In genomic region chr19:35592226-35592625, GRCh38 we compare ENCODE assay signal across 8 cellular contexts. TPM values are rescaled to one million over a fixed set of nuclear protein-coding genes. Genes with fewer than 3 reads are reported as not detected.
DNase-seq lines count a peak whose midpoint lies in the region; ATAC-seq and TF ChIP-seq lines count a peak whose summit lies in the region.

No MANE protein-coding gene starts in this region.

- H3K4me2 ChIP-seq in osteoblast (ENCODE audit: insufficient read depth, low read length), result no peak overlapping the region

- no peak overlapping the region for H2AFZ ChIP-seq in osteoblast (ENCODE audit: low read length)

- H3K27ac ChIP-seq in osteoblast (ENCODE audit: low read depth, low read length), result no peak overlapping the region
- no peak overlapping the region for H3K27ac ChIP-seq in RWPE1

- POLR2A ChIA-PET in RWPE1 (lab: Yijun Ruan, JAX; ENCODE audit: low non-redundant PET), result no interaction called here

- no peaks in the 10 kb centered on the region for H3K4me1 ChIP-seq in osteoblast (ENCODE audit: insufficient read depth, low read length)

- H3K79me2 ChIP-seq in osteoblast (ENCODE audit: insufficient read depth, low read length), result no peaks in the 10 kb centered on the region

- H4K20me1 ChIP-seq in osteoblast (ENCODE audit: insufficient read depth, low read length), result no peaks in the 10 kb centered on the region

- no peak overlapping the region for H3K4me3 ChIP-seq in GM06990 (replicated peaks; ENCODE audit: low read depth, low read length)
- H3K4me3 ChIP-seq in osteoblast (ENCODE audit: insufficient read depth, low read length), result no peak overlapping the region

- no peak for ATAC-seq in GM19023 (IDR thresholded peaks at IDR 0.05; ENCODE audit: unreplicated experiment)
- ATAC-seq in HG03442 (IDR thresholded peaks at IDR 0.05; ENCODE audit: unreplicated experiment), result no peak

- TF ChIP-seq CTCF in GM06990 (IDR thresholded peaks at IDR 0.05; ENCODE audit: insufficient read depth, low read length, poor library complexity, severe bottlenecking) (peak; percentile 65), osteoblast (IDR thresholded peaks at IDR 0.05; ENCODE audit: extremely low read depth, low read depth, low read length) (peak; percentile 62), RWPE1 (conservative IDR thresholded peaks at IDR 0.05; ENCODE audit: low read depth) (no peak)

- DNase-seq in AG08396 (ENCODE audit: low spot score), result peak; percentile 43
- DNase-seq in GM06990 (ENCODE audit: extremely low read depth, insufficient read length), result no peak
- peak; percentile 12 for DNase-seq in NCI-H460 (ENCODE audit: extremely low read depth, low read depth)
- peak; percentile 47 to 61 for DNase-seq in dermis microvascular lymphatic vessel endothelial cell (ENCODE audit: low read depth in 2 of 2)
- peak; percentile 66 for DNase-seq in osteoblast (ENCODE audit: insufficient read length, low spot score, missing footprints)
- DNase-seq in RWPE1 (ENCODE audit: low spot score), result no peak

- H3K9me3 ChIP-seq in osteoblast (ENCODE audit: low read depth, low read length), result no peaks in the 10 kb centered on the region

- H3K36me3 ChIP-seq in GM06990 (ENCODE audit: control insufficient read depth, insufficient read depth, low read length) (no peaks in the 10 kb centered on the region), osteoblast (ENCODE audit: insufficient read depth, low read length) (no peaks in the 10 kb centered on the region)

- no peaks in the 10 kb centered on the region for H3K27me3 ChIP-seq in GM06990 (replicated peaks; ENCODE audit: control insufficient read depth, insufficient read depth, low read length)
- no peaks in the 10 kb centered on the region for H3K27me3 ChIP-seq in osteoblast (ENCODE audit: insufficient read depth, low read length)

- CTCF ChIA-PET in RWPE1 (lab: Yijun Ruan, JAX), result interaction anchor here (0.6 to 1.1 kb wide), 3 partner anchors 43 to 104 kb away, joined by 3 to 5 read pairs (median 4); no protein-coding TSS in a partner anchor

RNA-seq across cellular contexts. Expression of gene PMIS2, which starts 6.3 kb away (rescaled TPM):
- not detected in 2 replicates for total RNA-seq in NCI-H460 (2014; rRNA removed; shearing (Covaris generic))
- polyA plus RNA-seq in NCI-H460 (2014; cell fraction: nucleus; rRNA removed), result not detected in 2 replicates
- total RNA-seq in dermis microvascular lymphatic vessel endothelial cell (not detected in 2 replicates), osteoblast (not detected in 2 replicates)

RNA-seq across cellular contexts. Expression of gene HAUS5, which starts 20.3 kb away (rescaled TPM):
- 8.6 and 9.9 TPM in 2 replicates for total RNA-seq in NCI-H460 (2014; rRNA removed; shearing (Covaris generic))
- 101 and 136 TPM in 2 replicates for polyA plus RNA-seq in NCI-H460 (2014; cell fraction: nucleus; rRNA removed)
- 4.9 and 5.6 TPM in 2 replicates for total RNA-seq in dermis microvascular lymphatic vessel endothelial cell
- 3.2 and 4.7 TPM in 2 replicates for total RNA-seq in osteoblast

RNA-seq across cellular contexts. Expression of gene ATP4A, which starts 28.8 kb away (rescaled TPM):
- not detected in 2 replicates for total RNA-seq in NCI-H460 (2014; rRNA removed; shearing (Covaris generic))
- polyA plus RNA-seq in NCI-H460 (2014; cell fraction: nucleus; rRNA removed), result not detected in 2 replicates
- total RNA-seq in dermis microvascular lymphatic vessel endothelial cell (not detected in 2 replicates), osteoblast (not detected in 2 replicates)

RNA-seq across cellular contexts. Expression of gene RBM42, which starts 36.6 kb away (rescaled TPM):
- total RNA-seq in NCI-H460 (2014; rRNA removed; shearing (Covaris generic)), result 72.5 and 80.0 TPM in 2 replicates
- 67.3 and 70.4 TPM in 2 replicates for polyA plus RNA-seq in NCI-H460 (2014; cell fraction: nucleus; rRNA removed)
- 27.9 and 35.4 TPM in 2 replicates for total RNA-seq in dermis microvascular lymphatic vessel endothelial cell
- total RNA-seq in osteoblast, result 36.2 and 45.2 TPM in 2 replicates

RNA-seq across cellular contexts. Expression of gene TMEM147, which starts 46.8 kb away (rescaled TPM):
- 231 and 277 TPM in 2 replicates for total RNA-seq in NCI-H460 (2014; rRNA removed; shearing (Covaris generic))
- 144 and 180 TPM in 2 replicates for polyA plus RNA-seq in NCI-H460 (2014; cell fraction: nucleus; rRNA removed)
- total RNA-seq in dermis microvascular lymphatic vessel endothelial cell (52.1 and 70.3 TPM in 2 replicates), osteoblast (93.1 and 98.8 TPM in 2 replicates)

Comparison
In these comparisons a context has a peak if more than half of its experiments do, and no peak if none do; other contexts are left out.
1. DNase-seq: peak in AG08396 (single experiment), NCI-H460 (single experiment), dermis microvascular lymphatic vessel endothelial cell (2 of 2) and osteoblast (single experiment); none in GM06990 (single experiment) and RWPE1 (single experiment).